In the genomic region with DNA sequence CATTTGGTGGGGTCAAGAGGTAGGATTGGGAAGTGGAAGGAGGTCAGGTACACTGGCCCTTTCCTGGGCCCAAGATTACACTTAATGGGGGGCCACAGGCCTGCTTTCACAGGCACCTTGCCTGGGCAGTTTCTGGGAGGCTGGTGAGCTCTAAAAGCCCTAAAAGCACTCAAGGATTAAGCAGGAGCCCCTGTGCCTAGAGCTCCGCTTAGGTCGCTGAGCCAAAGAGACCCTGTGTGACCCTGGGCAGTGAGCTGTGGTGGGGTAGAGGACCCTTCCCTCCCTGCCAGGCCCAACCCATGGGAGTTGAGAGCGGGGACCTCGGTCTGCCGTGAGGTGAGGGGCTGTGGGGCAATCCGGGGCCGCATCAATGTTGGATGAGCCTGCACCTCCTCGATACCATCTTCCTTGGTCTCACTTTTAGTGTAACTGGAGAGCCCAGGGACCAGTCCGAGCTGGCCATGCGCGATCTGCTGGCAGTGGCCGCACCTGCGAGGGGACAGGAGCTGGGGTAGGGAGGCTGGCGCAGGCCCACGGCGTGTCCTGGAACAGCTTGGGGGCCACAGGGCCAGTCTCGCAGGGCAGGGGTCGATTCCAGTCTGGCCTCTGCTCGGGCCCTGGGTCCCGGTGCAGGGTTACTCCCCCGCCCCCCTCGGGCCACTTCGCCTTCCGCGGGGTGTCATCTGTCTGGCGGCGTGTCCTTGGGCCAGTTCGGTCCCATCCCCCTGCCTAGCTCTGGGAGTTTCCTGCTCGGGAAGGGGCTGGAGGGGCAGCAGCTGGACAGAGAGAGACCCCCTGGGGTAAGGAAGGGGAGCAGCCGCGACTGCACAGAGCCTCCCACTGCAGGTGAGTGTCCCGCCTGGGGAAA, we compare ENCODE assay signal across 17 cellular contexts. TPM values are rescaled to one million over a fixed set of nuclear protein-coding genes. Genes with fewer than 3 reads are reported as not detected.
DNase-seq lines count a peak whose midpoint lies in the region; ATAC-seq and TF ChIP-seq lines count a peak whose summit lies in the region.
"Had no signal": no experiment of that assay in that cellular context is flagged by ENCODE, and none has a peak within 500 bp of the region (broad histone marks: within the 10 kb centered on the region; RNA-seq: fewer than 3 reads in every experiment).

No MANE protein-coding gene starts in this region.

- TF ChIP-seq EP300 in tibial nerve (IDR thresholded peaks at IDR 0.05), result no peak

- no peak for ATAC-seq in left cardiac atrium
- ATAC-seq: HCT116 had no signal

- H3K36me3 ChIP-seq in brain microvascular endothelial cell (replicated peaks) (no peaks in the 10 kb centered on the region), tibial nerve (no peaks in the 10 kb centered on the region)

- H3K4me3 ChIP-seq in brain microvascular endothelial cell (ENCODE audit: low read depth, low read length), result no peak overlapping the region
- H3K4me3 ChIP-seq in tibial nerve, result no peak overlapping the region

- peaks cover 25% of the 10 kb centered on the region for H3K27me3 Mint-ChIP-seq in type B pancreatic cell

- in situ Hi-C loops in brain microvascular endothelial cell (cut with HindIII; ENCODE audit: low pct_ligation_motif_present, low sequenced_read_pairs), result no loop called here

- no peak overlapping the region for H3K27ac ChIP-seq in brain microvascular endothelial cell
- H3K27ac ChIP-seq in tibial nerve, result no peak overlapping the region

- H3K9me3 Mint-ChIP-seq in type B pancreatic cell, result no peaks in the 10 kb centered on the region
- H3K9me3 Mint-ChIP-seq: CD4-positive, alpha-beta T cell had no signal

- peaks cover 24% of the 10 kb centered on the region for H3K4me1 Mint-ChIP-seq in type B pancreatic cell (ENCODE audit: unreplicated experiment)

- H3K27me3 ChIP-seq in brain microvascular endothelial cell (replicated peaks) (peaks cover 2% of the 10 kb centered on the region), tibial nerve (no peaks in the 10 kb centered on the region)

- no peaks in the 10 kb centered on the region for H3K36me3 Mint-ChIP-seq in type B pancreatic cell

- H3K27ac Mint-ChIP-seq in type B pancreatic cell, result peak overlapping the region; percentile 69
- H3K27ac Mint-ChIP-seq: CD4-positive, alpha-beta T cell had no signal

- intact Hi-C loops in cardiac septum (cut with DNase I) (loop anchor here (2.0 kb wide), 1 partner anchor 67 kb away; no protein-coding TSS in a partner anchor), left cardiac atrium (cut with DNase I) (loop anchor here (2.0 to 5.0 kb wide), 3 partner anchors 37 to 71 kb away; no protein-coding TSS in a partner anchor)

- no peaks in the 10 kb centered on the region for H3K9me3 ChIP-seq in tibial nerve

- DNase-seq in cardiac septum (ENCODE audit: low spot score), result peak; percentile 61
- no peak for DNase-seq in left cardiac atrium
- peak; percentile 28 for DNase-seq in activated CD8-positive, alpha-beta memory T cell treated with anti-CD3 and anti-CD28 coated beads, Interleukin-2, amount 50 U/mL, for 48 hours
- DNase-seq in islet precursor cell, result peak; percentile 46
- DNase-seq in type B pancreatic cell (ENCODE audit: extremely low spot score, unreplicated experiment), result peak; percentile 68
- no peak for DNase-seq in brain microvascular endothelial cell
- DNase-seq in occipital lobe (lab: John Stamatoyannopoulos, UW), result no peak
- no peak for DNase-seq in tibial nerve (ENCODE audit: low spot score in 2 of 2)
- DNase-seq: Caco-2; CD4-positive, alpha-beta T cell; DMS153; GF-D8; KBM-7; NCI-H1694 treated with DMSO at 0.1 percent for 48 hours; NCI-H510A; SHP77 had no signal

- H3K4me1 ChIP-seq in tibial nerve, result peaks cover 0 to 37% (median 7%) of the 10 kb centered on the region in 4 donors
- H3K4me1 ChIP-seq: Caco-2 had no signal

- WGBS in tibial nerve, 2 donors, result 76 to 87% methylated on average over 21 to 26 of the region's 32 CpGs

- no peak for TF ChIP-seq POLR2A in tibial nerve (IDR thresholded peaks at IDR 0.05)

- H3K4me3 Mint-ChIP-seq in type B pancreatic cell, result no peak overlapping the region
- H3K4me3 Mint-ChIP-seq: CD4-positive, alpha-beta T cell had no signal

- TF ChIP-seq CTCF in type B pancreatic cell (conservative IDR thresholded peaks at IDR 0.05) (no peak), brain microvascular endothelial cell (IDR thresholded peaks at IDR 0.05; ENCODE audit: low read depth, low read length, missing control alignments) (no peak), tibial nerve (IDR thresholded peaks at IDR 0.05) (no peak)

RNA-seq across cellular contexts. Expression of a gene that starts 44.3 kb away (rescaled TPM):
- total RNA-seq in cardiac septum (123 TPM), left cardiac atrium (100 to 1,000 TPM; 141 to 142 TPM), type B pancreatic cell (ENCODE audit: low replicate concordance) (256 and 324 TPM in 2 replicates), occipital lobe (187 TPM), tibial nerve (100 to 1,000 TPM; 144 to 195 (median 162) TPM)

RNA-seq across cellular contexts. Expression of a gene that starts 49.5 kb away (rescaled TPM):
- total RNA-seq in cardiac septum (12.2 TPM), left cardiac atrium (10 to 100 TPM; 11.6 to 13.1 TPM), type B pancreatic cell (ENCODE audit: low replicate concordance) (11.5 and 28.8 TPM in 2 replicates), occipital lobe (88.3 TPM), tibial nerve (10 to 100 TPM in 3 of 4 donors, 1 to 10 TPM in 1; 9.3 to 14.5 (median 12.5) TPM)
- total RNA-seq: Caco-2 had no signal

Comparison
In these comparisons a context has a peak if more than half of its experiments do, and no peak if none do; other contexts are left out.
1. DNase-seq: peak in cardiac septum (single experiment), activated CD8-positive, alpha-beta memory T cell treated with anti-CD3 and anti-CD28 coated beads, Interleukin-2, amount 50 U/mL, for 48 hours (single experiment), islet precursor cell (single experiment) and type B pancreatic cell (single experiment); none in left cardiac atrium (single experiment), brain microvascular endothelial cell (single experiment), occipital lobe (single experiment) and tibial nerve (0 of 2).